Comparison of ENCODE assay signal across 8 cellular contexts in genomic region chr19:3637621-3638020, GRCh38. TPM values are rescaled to one million over a fixed set of nuclear protein-coding genes. Genes with fewer than 3 reads are reported as not detected.
"Had no signal": no experiment of that assay in that cellular context is flagged by ENCODE, and none has a peak within 500 bp of the region (broad histone marks: within the 10 kb centered on the region; RNA-seq: fewer than 3 reads in every experiment).

No MANE protein-coding gene starts in this region.

- H3K27ac Mint-ChIP-seq: IgD-negative memory B cell had no signal

- DNase-seq: KBM-7, KG1 had no signal

- H3K4me3 Mint-ChIP-seq: IgD-negative memory B cell had no signal

- H3K27me3 Mint-ChIP-seq: IgD-negative memory B cell had no signal

- H3K9ac ChIP-seq: KMS-11 had no signal

- H3K9me3 Mint-ChIP-seq: IgD-negative memory B cell had no signal

- H3K27ac ChIP-seq: HL-60, KMS-11 had no signal

- H3K4me1 Mint-ChIP-seq: IgD-negative memory B cell had no signal

- FAIRE-seq: HepG2, HTR-8/SVneo had no signal

- H3K4me2 ChIP-seq: KMS-11 had no signal

- ATAC-seq: HepG2 had no signal

RNA-seq across cellular contexts. Expression of gene TBXA2R, which starts 30.9 kb away (rescaled TPM):
- total RNA-seq: HepG2, HT-29 had no signal

RNA-seq across cellular contexts. Expression of gene GIPC3, which starts 52.3 kb away (rescaled TPM):
- total RNA-seq: HepG2, HT-29 had no signal
- polyA plus RNA-seq: IgD-negative memory B cell had no signal
